1 cellular context compared by ENCODE assay signal in genomic region chr4:139556735-139557505, GRCh38.
TF ChIP-seq lines count a peak whose summit lies in the region.

No MANE protein-coding gene starts in this region.

TF ChIP-seq in HEK293, 187 proteins besides CTCF, POLR2A, EP300 and RAD21 (continued from another document and continues in another):
- no peak for TF ChIP-seq ZNF843 (tag by site-specific recombination; IDR thresholded peaks at IDR 0.05)
- peak; percentile 50; the same call in 1 of the 2 replicates for TF ChIP-seq SP2 (tag by site-specific recombination; IDR thresholded peaks at IDR 0.05)
- TF ChIP-seq ZBTB17 (tag by site-specific recombination; IDR thresholded peaks at IDR 0.05), result peak; percentile 89
- TF ChIP-seq ZNF701 (tag by site-specific recombination; IDR thresholded peaks at IDR 0.05), result no peak
- TF ChIP-seq ZBTB8A (tag by site-specific recombination; IDR thresholded peaks at IDR 0.05), result peak; percentile 85
- TF ChIP-seq ZIC2 (tag by site-specific recombination; IDR thresholded peaks at IDR 0.05), result no peak
- no peak for TF ChIP-seq ZNF202 (tag by site-specific recombination; IDR thresholded peaks at IDR 0.05; ENCODE audit: borderline replicate concordance)
- TF ChIP-seq ZNF654 (tag by site-specific recombination; IDR thresholded peaks at IDR 0.05; ENCODE audit: low read depth), result no peak
- peak; percentile 52 for TF ChIP-seq ZNF600 (tag by site-specific recombination; IDR thresholded peaks at IDR 0.05)
- no peak for TF ChIP-seq ZNF658 (tag by site-specific recombination; IDR thresholded peaks at IDR 0.05)
- TF ChIP-seq GLIS1 (tag by site-specific recombination; IDR thresholded peaks at IDR 0.05), result peak; percentile 24; the same call in 1 of the 2 replicates
- TF ChIP-seq ZNF830 (tag by site-specific recombination; IDR thresholded peaks at IDR 0.05; ENCODE audit: low read depth), result no peak
- TF ChIP-seq ZNF76 (tag by site-specific recombination; IDR thresholded peaks at IDR 0.05; ENCODE audit: borderline replicate concordance, low read depth), result no peak
- peak; percentile 32; the same call in 1 of the 2 replicates for TF ChIP-seq PATZ1 (tag by site-specific recombination; IDR thresholded peaks at IDR 0.05)
- TF ChIP-seq ZNF16 (tag by site-specific recombination; IDR thresholded peaks at IDR 0.05; ENCODE audit: low read depth), result no peak
- TF ChIP-seq KLF9 (tag by site-specific recombination; IDR thresholded peaks at IDR 0.05; ENCODE audit: low read depth), result 0 out of 2 replicates have a peak, but pooled peaks have one; percentile 8
- TF ChIP-seq MZF1 (tag by site-specific recombination; IDR thresholded peaks at IDR 0.05; ENCODE audit: borderline replicate concordance), result peak; percentile 75; the same call in 1 of the 2 replicates
- no peak for TF ChIP-seq ZNF571 (tag by site-specific recombination; IDR thresholded peaks at IDR 0.05)
- no peak for TF ChIP-seq ZBTB6 (tag by site-specific recombination; IDR thresholded peaks at IDR 0.05)
- no peak for TF ChIP-seq ZNF837 (tag by site-specific recombination; IDR thresholded peaks at IDR 0.05)
- TF ChIP-seq ZFP41 (tag by site-specific recombination; IDR thresholded peaks at IDR 0.05; ENCODE audit: borderline replicate concordance), result no peak
- no peak for TF ChIP-seq KLF1 (tag by site-specific recombination; IDR thresholded peaks at IDR 0.05)
- peak; percentile 96 for TF ChIP-seq SCRT2 (tag by site-specific recombination; IDR thresholded peaks at IDR 0.05)
- TF ChIP-seq ZNF558 (tag by site-specific recombination; IDR thresholded peaks at IDR 0.05), result no peak; the same call in 1 of the 2 replicates
- peak; percentile 100 for TF ChIP-seq FEZF1 (tag by site-specific recombination; IDR thresholded peaks at IDR 0.05)
- no peak for TF ChIP-seq ZNF2 (tag by site-specific recombination; IDR thresholded peaks at IDR 0.05)
- no peak for TF ChIP-seq ELK4 (IDR thresholded peaks at IDR 0.05; ENCODE audit: borderline replicate concordance, low read depth, low read length)
- no peak for TF ChIP-seq SALL2 (tag by site-specific recombination; IDR thresholded peaks at IDR 0.05; ENCODE audit: borderline replicate concordance)
- peak; percentile 60 for TF ChIP-seq IKZF3 (tag by site-specific recombination; IDR thresholded peaks at IDR 0.05)
- no peak for TF ChIP-seq ZNF548 (tag by site-specific recombination; IDR thresholded peaks at IDR 0.05)
- TF ChIP-seq ZNF624 (tag by site-specific recombination; IDR thresholded peaks at IDR 0.05), result no peak
- TF ChIP-seq ZFP37 (tag by site-specific recombination; IDR thresholded peaks at IDR 0.05), result no peak
- no peak for TF ChIP-seq ZBTB1 (tag by site-specific recombination; IDR thresholded peaks at IDR 0.05)
- TF ChIP-seq ZNF510 (tag by site-specific recombination; IDR thresholded peaks at IDR 0.05; ENCODE audit: insufficient replicate concordance), result no peak
- TF ChIP-seq ZNF48 (tag by site-specific recombination; IDR thresholded peaks at IDR 0.05), result no peak
- TF ChIP-seq ZBTB10 (tag by site-specific recombination; IDR thresholded peaks at IDR 0.05), result no peak
- TF ChIP-seq ZNF391 (tag by site-specific recombination; IDR thresholded peaks at IDR 0.05; ENCODE audit: borderline replicate concordance, low read depth), result no peak; the same call in 1 of the 2 replicates
- peak; percentile 76 for TF ChIP-seq PRDM10 (tag by site-specific recombination; IDR thresholded peaks at IDR 0.05)
- TF ChIP-seq ZNF10 (tag by site-specific recombination; IDR thresholded peaks at IDR 0.05), result no peak
- 0 out of 2 replicates have a peak, but pooled peaks have one; percentile 52 for TF ChIP-seq ZNF18 (tag by site-specific recombination; IDR thresholded peaks at IDR 0.05)
- TF ChIP-seq REPIN1 (tag by site-specific recombination; IDR thresholded peaks at IDR 0.05; ENCODE audit: low read depth), result no peak
- TF ChIP-seq ZNF473 (tag by site-specific recombination; IDR thresholded peaks at IDR 0.05), result no peak
- no peak for TF ChIP-seq MEIS1 (CRISPR knock-in tag; IDR thresholded peaks at IDR 0.05; ENCODE audit: borderline replicate concordance)
- TF ChIP-seq ZNF580 (tag by site-specific recombination; IDR thresholded peaks at IDR 0.05), result no peak
- no peak for TF ChIP-seq TCF7L2 (IDR thresholded peaks at IDR 0.05; ENCODE audit: borderline replicate concordance, low read depth, low read length)
- peak; percentile 25; the same call in 1 of the 2 replicates for TF ChIP-seq ZFHX2 (tag by site-specific recombination; conservative IDR thresholded peaks at IDR 0.05)
- peak; percentile 59 for TF ChIP-seq ZNF341 (tag by site-specific recombination; IDR thresholded peaks at IDR 0.05; ENCODE audit: low read depth)
- TF ChIP-seq ZNF785 (tag by site-specific recombination; IDR thresholded peaks at IDR 0.05), result no peak
- peak; percentile 58 for TF ChIP-seq ZBTB26 (tag by site-specific recombination; optimal IDR thresholded peaks at IDR 0.05)
- TF ChIP-seq GLIS2 (tag by site-specific recombination; IDR thresholded peaks at IDR 0.05), result peak; percentile 61
- peak; percentile 36; the same call in 1 of the 2 replicates for TF ChIP-seq ZFP69B (tag by site-specific recombination; IDR thresholded peaks at IDR 0.05)
- TF ChIP-seq GLI2 (tag by site-specific recombination; IDR thresholded peaks at IDR 0.05; ENCODE audit: borderline replicate concordance, low read depth), result no peak
- peak; percentile 61; the same call in 1 of the 2 replicates for TF ChIP-seq ZNF660 (tag by site-specific recombination; IDR thresholded peaks at IDR 0.05)
- TF ChIP-seq HIC1 (tag by site-specific recombination; IDR thresholded peaks at IDR 0.05), result no peak
- no peak for TF ChIP-seq WT1 (tag by site-specific recombination; IDR thresholded peaks at IDR 0.05)
- peak; percentile 94 for TF ChIP-seq ZNF677 (tag by site-specific recombination; IDR thresholded peaks at IDR 0.05)
